8 cellular contexts compared by ENCODE assay signal in the genomic region with DNA sequence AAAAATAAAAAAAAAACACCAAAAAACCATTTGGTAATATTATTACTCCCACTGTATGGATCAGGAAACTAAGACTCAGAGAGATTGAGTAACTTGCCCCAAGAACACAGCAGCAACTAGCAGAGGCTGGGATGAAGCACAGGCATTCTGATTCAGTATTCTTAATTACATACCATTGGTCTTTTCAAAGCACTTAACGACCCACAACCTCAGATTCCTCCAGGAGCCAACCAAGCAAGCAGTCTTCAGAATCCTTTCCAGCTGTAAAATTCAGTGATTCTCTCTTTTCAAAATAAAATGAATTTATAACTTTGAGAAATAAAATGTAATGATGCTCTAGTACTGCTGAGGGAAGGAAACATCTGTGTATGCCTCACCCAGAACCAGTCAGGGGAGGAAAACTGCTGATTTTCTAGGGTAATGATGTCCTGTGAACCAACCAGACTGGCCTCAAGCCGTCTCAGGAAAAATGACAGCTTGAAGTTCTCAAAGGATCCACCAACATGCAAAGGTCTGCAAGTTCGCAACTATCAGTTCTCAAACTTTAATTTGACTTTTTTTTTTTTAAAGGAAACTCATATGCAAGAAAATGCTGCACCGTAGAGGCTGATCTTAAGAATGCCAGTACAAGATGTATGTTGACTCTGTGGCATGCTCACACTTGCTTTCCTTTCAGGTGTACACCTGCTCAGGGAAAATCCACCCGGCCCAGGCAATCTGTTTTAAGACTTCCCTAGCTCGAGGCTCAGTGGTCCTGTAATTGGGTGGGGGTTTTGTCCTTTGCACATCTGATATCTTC. TPM values are rescaled to one million over a fixed set of nuclear protein-coding genes. Genes with fewer than 3 reads are reported as not detected.
A peak's percentile ranks its signal among the peaks of the same experiment; 100 is the strongest.
DNase-seq lines count a peak whose midpoint lies in the region; ATAC-seq and TF ChIP-seq lines count a peak whose summit lies in the region.

No MANE protein-coding gene starts in this region.

- H3K9me3 ChIP-seq in heart left ventricle: no peaks in the 10 kb centered on the region
- H3K9me3 ChIP-seq in colonic mucosa: no peaks in the 10 kb centered on the region

- no peak for ATAC-seq in heart left ventricle
- ATAC-seq in omental fat pad (ENCODE audit: low FRiP score): peak; percentile 2

- no peak for TF ChIP-seq POLR2A in heart left ventricle (IDR thresholded peaks at IDR 0.05)

- H3K27ac Mint-ChIP-seq in IgD-negative memory B cell: peak overlapping the region in 1 of 3 donors; percentile 60
- H3K27ac Mint-ChIP-seq in nephron progenitor cell: no peak overlapping the region

- peak in 1 of 5 donors; percentile 8 for DNase-seq in heart left ventricle
- no peak for DNase-seq in cardiac septum (ENCODE audit: low spot score)
- no peak for DNase-seq in colonic mucosa
- no peak for DNase-seq in omental fat pad (ENCODE audit: low spot score)
- no peak for DNase-seq in NCI-H146 (lab: John Stamatoyannopoulos, UW)
- no peak for DNase-seq in nephron progenitor cell
- no peak for DNase-seq in COLO668 (lab: John Stamatoyannopoulos, UW; ENCODE audit: unreplicated experiment)

- intact Hi-C loops in heart left ventricle (cut with DNase I): loop anchor here in 3 of 10 donors (5.0 kb wide), 3 partner anchors 36 to 54 kb away; partner anchors contain the start of gene VEZF1 (in 1 of the 3)
- intact Hi-C loops in cardiac septum (cut with DNase I): no loop called here
- intact Hi-C loops in colonic mucosa (cut with DNase I): no loop called here

- H3K9ac ChIP-seq in colonic mucosa (ENCODE audit: low read depth in 2 of 2, low read length in 2 of 2): peak overlapping the region in 1 of 2 donors; percentile 83

- H3K9me3 Mint-ChIP-seq in IgD-negative memory B cell (peaks cover 0 to 2% (median 0%) of the 10 kb centered on the region in 3 donors), nephron progenitor cell (no peaks in the 10 kb centered on the region)

- H3K27me3 Mint-ChIP-seq in IgD-negative memory B cell (peaks cover 52% of the 10 kb centered on the region), nephron progenitor cell (ENCODE audit: low read depth, poor library complexity) (peaks cover 16% of the 10 kb centered on the region)

- H3K4me3 ChIP-seq in heart left ventricle: peak overlapping the region in 11 of 12 donors; percentile 4 to 62 (median 47)
- peak overlapping the region; percentile 3 for H3K4me3 ChIP-seq in colonic mucosa

- H3K4me1 Mint-ChIP-seq in IgD-negative memory B cell (peaks cover 34 to 47% (median 41%) of the 10 kb centered on the region in 3 donors), nephron progenitor cell (peaks cover 81% of the 10 kb centered on the region)

- H3K27ac ChIP-seq in heart left ventricle: peak overlapping the region; percentile 54 to 100 (median 90)
- peak overlapping the region; percentile 70 for H3K27ac ChIP-seq in colonic mucosa

- 16 to 28% (median 18%) methylated on average over 6 of the region's 6 CpGs for WGBS in heart left ventricle, 4 donors

- H3K4me1 ChIP-seq in heart left ventricle: peaks cover 26 to 97% (median 88%) of the 10 kb centered on the region in 12 donors
- H3K4me1 ChIP-seq in colonic mucosa: peaks cover 6% of the 10 kb centered on the region

- no peaks in the 10 kb centered on the region for H3K36me3 Mint-ChIP-seq in IgD-negative memory B cell
- H3K36me3 Mint-ChIP-seq in nephron progenitor cell (ENCODE audit: low read depth): no peaks in the 10 kb centered on the region

- H3K36me3 ChIP-seq in heart left ventricle (no peaks in the 10 kb centered on the region), colonic mucosa (no peaks in the 10 kb centered on the region)

- TF ChIP-seq CTCF in heart left ventricle (IDR thresholded peaks at IDR 0.05): no peak
- no peak for TF ChIP-seq CTCF in colonic mucosa (IDR thresholded peaks at IDR 0.05)
- no peak for TF ChIP-seq CTCF in omental fat pad (IDR thresholded peaks at IDR 0.05)
- TF ChIP-seq CTCF in nephron progenitor cell (IDR thresholded peaks at IDR 0.05): no peak

- H3K27me3 ChIP-seq in heart left ventricle: no peaks in the 10 kb centered on the region
- no peaks in the 10 kb centered on the region for H3K27me3 ChIP-seq in colonic mucosa

- peak overlapping the region; percentile 57 to 91 (median 86) for H3K4me3 Mint-ChIP-seq in IgD-negative memory B cell
- no peak overlapping the region for H3K4me3 Mint-ChIP-seq in nephron progenitor cell

RNA-seq across cellular contexts. Expression of gene CUEDC1, which starts 9.0 kb away (rescaled TPM):
- total RNA-seq in heart left ventricle (10 to 100 TPM; 37.6 to 68.5 (median 42.8) TPM), cardiac septum (46.6 TPM), colonic mucosa (10 to 100 TPM; 14.7 to 15.2 TPM), omental fat pad (10 to 100 TPM; 17.1 to 25.7 (median 22.1) TPM)
- polyA plus RNA-seq in heart left ventricle (10 to 100 TPM; 29.6 to 39.9 TPM), IgD-negative memory B cell (not detected)

RNA-seq across cellular contexts. Expression of gene VEZF1, which starts 41.9 kb away (rescaled TPM):
- total RNA-seq in heart left ventricle: 10 to 100 TPM; 58.9 to 85.6 (median 62.6) TPM
- 10 to 100 TPM; 18.2 to 46.4 TPM for polyA plus RNA-seq in heart left ventricle
- total RNA-seq in cardiac septum: 55.3 TPM
- 38.3 TPM for polyA plus RNA-seq in IgD-negative memory B cell
- total RNA-seq in colonic mucosa: 10 to 100 TPM; 35.7 to 52.8 TPM
- total RNA-seq in omental fat pad: 10 to 100 TPM; 45.1 to 50.6 (median 47.6) TPM
